8 cellular contexts compared by ENCODE assay signal in the genomic region with DNA sequence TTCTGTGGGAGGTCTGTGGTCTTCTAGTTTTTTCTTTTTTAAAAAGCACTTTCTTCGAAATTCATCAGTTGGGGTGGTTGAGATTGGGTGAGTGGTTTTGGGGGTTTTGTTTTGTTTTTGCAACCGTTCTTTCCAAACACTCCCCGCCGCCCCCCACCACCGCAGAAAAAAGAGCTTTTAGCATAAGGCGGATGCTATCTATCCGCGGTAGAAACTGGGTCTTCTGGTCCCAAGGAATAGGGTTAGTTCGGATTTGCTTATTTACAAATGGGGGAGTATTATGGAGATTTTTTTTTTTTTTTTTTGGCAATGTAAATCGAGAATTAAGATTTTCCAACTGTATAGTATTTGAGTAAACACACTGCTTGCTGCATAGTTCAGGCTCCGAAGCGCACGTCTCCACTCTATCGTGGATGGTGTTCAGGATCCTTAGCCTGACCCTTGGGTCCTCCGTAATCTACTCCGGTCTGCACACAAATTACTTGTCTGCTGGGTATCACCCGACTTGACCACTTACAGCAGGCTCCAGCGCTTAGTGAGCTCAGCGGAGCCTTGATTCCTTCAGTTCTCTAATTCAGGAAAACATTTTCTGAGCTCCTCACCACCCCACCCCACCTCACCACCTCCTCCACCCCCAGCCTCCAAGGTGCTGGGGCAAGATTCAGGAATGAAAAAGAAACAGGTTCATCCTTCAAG. TPM values are rescaled to one million over a fixed set of nuclear protein-coding genes. Genes with fewer than 3 reads are reported as not detected.
DNase-seq lines count a peak whose midpoint lies in the region; ATAC-seq and TF ChIP-seq lines count a peak whose summit lies in the region.

No MANE protein-coding gene starts in this region.

- peak overlapping the region; percentile 29 for H3K27ac Mint-ChIP-seq in activated CD4-positive, alpha-beta T cell treated with anti-CD3 and anti-CD28 coated beads, Interleukin-2, amount 10 ng/mL, durations not matched to agents 24 days and 14 days
- H3K27ac Mint-ChIP-seq in activated T-helper 1 cell treated with anti-CD3 and anti-CD28 coated beads, Interleukin-12 subunit alpha, Interleukin-12 subunit beta, Interleukin-2, Interleukin-4 antibody, amounts not matched to agents 30 ng/mL and 10 ng/mL and 1 ng/mL, durations not matched to agents 14 hours and 24 hours and 36 hours = no peak overlapping the region
- H3K27ac Mint-ChIP-seq in stimulated activated effector memory CD8-positive, alpha-beta T cell treated with anti-CD3 and anti-CD28 coated beads, Interleukin-12 subunit alpha, Interleukin-12 subunit beta, amount 100 ng/mL, for 72 hours = no peak overlapping the region

- intact Hi-C loops in activated CD4-positive, alpha-beta T cell treated with anti-CD3 and anti-CD28 coated beads, Interleukin-2, amount 10 ng/mL, durations not matched to agents 24 days and 14 days (cut with micrococcal nuclease) = no loop called here
- intact Hi-C loops in activated T-helper 1 cell treated with anti-CD3 and anti-CD28 coated beads, Interleukin-12 subunit alpha, Interleukin-12 subunit beta, Interleukin-2, Interleukin-4 antibody, amounts not matched to agents 30 ng/mL and 10 ng/mL and 1 ng/mL, durations not matched to agents 14 hours and 24 hours and 36 hours (cut with micrococcal nuclease) = loop anchor here (5.0 kb wide), 1 partner anchor 110 kb away; a partner anchor contains a TSS
- intact Hi-C loops in OCI-LY7 (cut with micrococcal nuclease; ENCODE audit: unreplicated experiment) = no loop called here

- H3K9me2 ChIP-seq in OCI-LY7 (ENCODE audit: insufficient read depth, low read length) = no peaks in the 10 kb centered on the region

- H3K4me3 ChIP-seq in iPS DF 6.9 (ENCODE audit: low read length) = peak overlapping the region; percentile 92; the same call in 1 of the 2 replicates
- no peak overlapping the region for H3K4me3 ChIP-seq in OCI-LY7 (ENCODE audit: low read depth, low read length, poor library complexity, severe bottlenecking)

- H4K20me1 ChIP-seq in OCI-LY7 (ENCODE audit: insufficient read depth, low read length) = no peaks in the 10 kb centered on the region

- no peak for DNase-seq in activated CD4-positive, alpha-beta T cell treated with anti-CD3 and anti-CD28 coated beads, Interleukin-2, amount 10 ng/mL, durations not matched to agents 24 days and 14 days
- no peak for DNase-seq in activated CD4-positive, alpha-beta T cell treated with anti-CD3 and anti-CD28 coated beads, Interleukin-2, amount 50 U/mL, for 4 hours
- no peak for DNase-seq in activated T-helper 1 cell treated with anti-CD3 and anti-CD28 coated beads, Interleukin-12 subunit alpha, Interleukin-12 subunit beta, Interleukin-2, Interleukin-4 antibody, amounts not matched to agents 30 ng/mL and 10 ng/mL and 1 ng/mL, durations not matched to agents 14 hours and 24 hours and 36 hours (ENCODE audit: low spot score)
- DNase-seq in iPS DF 6.9 (ENCODE audit: low read depth, low spot score) (no peak), OCI-LY7 (ENCODE audit: low spot score) (no peak), NCI-H1105 (lab: John Stamatoyannopoulos, UW) (no peak)
- no peak for DNase-seq in stimulated activated effector memory CD8-positive, alpha-beta T cell treated with anti-CD3 and anti-CD28 coated beads, Interleukin-12 subunit alpha, Interleukin-12 subunit beta, amount 100 ng/mL, for 72 hours (ENCODE audit: low spot score in 2 of 2)
- no peak for DNase-seq in activated effector memory CD4-positive, alpha-beta T cell treated with anti-CD3 and anti-CD28 coated beads, Interleukin-2, amount 50 U/mL, for 16 hours

- H3K4me3 Mint-ChIP-seq in activated CD4-positive, alpha-beta T cell treated with anti-CD3 and anti-CD28 coated beads, Interleukin-2, amount 10 ng/mL, durations not matched to agents 24 days and 14 days = peak overlapping the region; percentile 61
- peak overlapping the region; percentile 63 for H3K4me3 Mint-ChIP-seq in activated T-helper 1 cell treated with anti-CD3 and anti-CD28 coated beads, Interleukin-12 subunit alpha, Interleukin-12 subunit beta, Interleukin-2, Interleukin-4 antibody, amounts not matched to agents 30 ng/mL and 10 ng/mL and 1 ng/mL, durations not matched to agents 14 hours and 24 hours and 36 hours
- peak overlapping the region; percentile 0 for H3K4me3 Mint-ChIP-seq in stimulated activated effector memory CD8-positive, alpha-beta T cell treated with anti-CD3 and anti-CD28 coated beads, Interleukin-12 subunit alpha, Interleukin-12 subunit beta, amount 100 ng/mL, for 72 hours

- H3K27me3 Mint-ChIP-seq in activated CD4-positive, alpha-beta T cell treated with anti-CD3 and anti-CD28 coated beads, Interleukin-2, amount 10 ng/mL, durations not matched to agents 24 days and 14 days = peaks cover 65% of the 10 kb centered on the region
- peaks cover 55% of the 10 kb centered on the region for H3K27me3 Mint-ChIP-seq in activated T-helper 1 cell treated with anti-CD3 and anti-CD28 coated beads, Interleukin-12 subunit alpha, Interleukin-12 subunit beta, Interleukin-2, Interleukin-4 antibody, amounts not matched to agents 30 ng/mL and 10 ng/mL and 1 ng/mL, durations not matched to agents 14 hours and 24 hours and 36 hours (ENCODE audit: insufficient read depth)

- peaks cover 20% of the 10 kb centered on the region; the same call in 1 of the 2 replicates for H3K27me3 ChIP-seq in iPS DF 6.9 (ENCODE audit: control insufficient read depth, insufficient read depth, low read length)

- POLR2A ChIA-PET in OCI-LY7 (lab: Charles Lee) = interaction anchor here (0.6 kb wide), 1 partner anchor 353 kb away, joined by 3 read pairs; no protein-coding TSS in a partner anchor

- WGBS in iPS DF 6.9 (ENCODE audit: insufficient coverage, insufficient read length) = no CpG with 5 or more reads among the region's 19 CpGs

- H3K27ac ChIP-seq in iPS DF 6.9 (ENCODE audit: low read length) (no peak overlapping the region), OCI-LY7 (ENCODE audit: low read depth, low read length, poor library complexity, severe bottlenecking) (no peak overlapping the region)

- TF ChIP-seq CTCF in OCI-LY7 (conservative IDR thresholded peaks at IDR 0.05; ENCODE audit: low read length) = no peak

- no TSS peak for BruUV-seq in OCI-LY7 (replicated peaks; lab: Mats Ljungman, UMichigan)

- no peak for ATAC-seq in stimulated activated effector memory CD8-positive, alpha-beta T cell treated with anti-CD3 and anti-CD28 coated beads, Interleukin-12 subunit alpha, Interleukin-12 subunit beta, amount 100 ng/mL, for 72 hours

- no peaks in the 10 kb centered on the region for H3K36me3 Mint-ChIP-seq in activated CD4-positive, alpha-beta T cell treated with anti-CD3 and anti-CD28 coated beads, Interleukin-2, amount 10 ng/mL, durations not matched to agents 24 days and 14 days (ENCODE audit: low read depth)
- H3K36me3 Mint-ChIP-seq in activated T-helper 1 cell treated with anti-CD3 and anti-CD28 coated beads, Interleukin-12 subunit alpha, Interleukin-12 subunit beta, Interleukin-2, Interleukin-4 antibody, amounts not matched to agents 30 ng/mL and 10 ng/mL and 1 ng/mL, durations not matched to agents 14 hours and 24 hours and 36 hours (ENCODE audit: low read depth) = no peaks in the 10 kb centered on the region
- no peaks in the 10 kb centered on the region for H3K36me3 Mint-ChIP-seq in stimulated activated effector memory CD8-positive, alpha-beta T cell treated with anti-CD3 and anti-CD28 coated beads, Interleukin-12 subunit alpha, Interleukin-12 subunit beta, amount 100 ng/mL, for 72 hours

- no peak overlapping the region for H2AFZ ChIP-seq in OCI-LY7 (ENCODE audit: low read length)

- H3K4me1 Mint-ChIP-seq in activated CD4-positive, alpha-beta T cell treated with anti-CD3 and anti-CD28 coated beads, Interleukin-2, amount 10 ng/mL, durations not matched to agents 24 days and 14 days = peaks cover 10% of the 10 kb centered on the region
- no peaks in the 10 kb centered on the region for H3K4me1 Mint-ChIP-seq in activated T-helper 1 cell treated with anti-CD3 and anti-CD28 coated beads, Interleukin-12 subunit alpha, Interleukin-12 subunit beta, Interleukin-2, Interleukin-4 antibody, amounts not matched to agents 30 ng/mL and 10 ng/mL and 1 ng/mL, durations not matched to agents 14 hours and 24 hours and 36 hours (ENCODE audit: low read depth)
- H3K4me1 Mint-ChIP-seq in stimulated activated effector memory CD8-positive, alpha-beta T cell treated with anti-CD3 and anti-CD28 coated beads, Interleukin-12 subunit alpha, Interleukin-12 subunit beta, amount 100 ng/mL, for 72 hours = peaks cover 6% of the 10 kb centered on the region

- CTCF ChIA-PET in OCI-LY7 (lab: Charles Lee; ENCODE audit: unreplicated experiment) = no interaction called here

- H3K79me2 ChIP-seq in OCI-LY7 (ENCODE audit: insufficient read depth, low read depth, low read length) = no peaks in the 10 kb centered on the region

- no peaks in the 10 kb centered on the region for H3K9me3 Mint-ChIP-seq in activated CD4-positive, alpha-beta T cell treated with anti-CD3 and anti-CD28 coated beads, Interleukin-2, amount 10 ng/mL, durations not matched to agents 24 days and 14 days
- H3K9me3 Mint-ChIP-seq in activated T-helper 1 cell treated with anti-CD3 and anti-CD28 coated beads, Interleukin-12 subunit alpha, Interleukin-12 subunit beta, Interleukin-2, Interleukin-4 antibody, amounts not matched to agents 30 ng/mL and 10 ng/mL and 1 ng/mL, durations not matched to agents 14 hours and 24 hours and 36 hours = no peaks in the 10 kb centered on the region
- no peaks in the 10 kb centered on the region for H3K9me3 Mint-ChIP-seq in stimulated activated effector memory CD8-positive, alpha-beta T cell treated with anti-CD3 and anti-CD28 coated beads, Interleukin-12 subunit alpha, Interleukin-12 subunit beta, amount 100 ng/mL, for 72 hours

- no peaks in the 10 kb centered on the region for H3K36me3 ChIP-seq in iPS DF 6.9 (ENCODE audit: control insufficient read depth, insufficient read depth, low read length)
- H3K36me3 ChIP-seq in OCI-LY7 (ENCODE audit: insufficient read depth, low read length) = no peaks in the 10 kb centered on the region

- H3K9me3 ChIP-seq in iPS DF 6.9 (ENCODE audit: control insufficient read depth, insufficient read depth, low read length) (no peaks in the 10 kb centered on the region), OCI-LY7 (ENCODE audit: low read length) (no peaks in the 10 kb centered on the region)

- H3K4me1 ChIP-seq in iPS DF 6.9 (ENCODE audit: control insufficient read depth, insufficient read depth, low read length) = peaks cover 3% of the 10 kb centered on the region; the same call in 1 of the 2 replicates
- no peaks in the 10 kb centered on the region for H3K4me1 ChIP-seq in OCI-LY7 (ENCODE audit: insufficient read depth, low read length, poor library complexity, severe bottlenecking)

- H3K4me2 ChIP-seq in OCI-LY7 (ENCODE audit: low read length) = no peak overlapping the region

RNA-seq across cellular contexts. Expression of a gene that starts 0.8 kb away (rescaled TPM):
- total RNA-seq in activated CD4-positive, alpha-beta T cell treated with anti-CD3 and anti-CD28 coated beads, Interleukin-2, amount 10 ng/mL, durations not matched to agents 24 days and 14 days = not detected in 2 replicates
- total RNA-seq in activated T-helper 1 cell treated with anti-CD3 and anti-CD28 coated beads, Interleukin-12 subunit alpha, Interleukin-12 subunit beta, Interleukin-2, Interleukin-4 antibody, amounts not matched to agents 30 ng/mL and 10 ng/mL and 1 ng/mL, durations not matched to agents 14 hours and 24 hours and 36 hours = 0.17 and 0.21 TPM in 2 replicates
- not detected in 2 replicates for total RNA-seq in OCI-LY7 (2014; rRNA removed; shearing (Covaris generic))
- not detected in 2 replicates for total RNA-seq in OCI-LY7 (2022)

Comparison
In these comparisons a context has a peak if more than half of its experiments do, and no peak if none do; other contexts are left out.
1. H3K4me3 Mint-ChIP-seq: peak in every context shown above with its lines; median percentile 63 in activated T-helper 1 cell treated with anti-CD3 and anti-CD28 coated beads, Interleukin-12 subunit alpha, Interleukin-12 subunit beta, Interleukin-2, Interleukin-4 antibody, amounts not matched to agents 30 ng/mL and 10 ng/mL and 1 ng/mL, durations not matched to agents 14 hours and 24 hours and 36 hours; 61 in activated CD4-positive, alpha-beta T cell treated with anti-CD3 and anti-CD28 coated beads, Interleukin-2, amount 10 ng/mL, durations not matched to agents 24 days and 14 days; 0 in stimulated activated effector memory CD8-positive, alpha-beta T cell treated with anti-CD3 and anti-CD28 coated beads, Interleukin-12 subunit alpha, Interleukin-12 subunit beta, amount 100 ng/mL, for 72 hours.